ENCODE assay signal across 1 cellular context in genomic region chr15:100131321-100132224, GRCh38.
TF ChIP-seq lines count a peak whose summit lies in the region.

No MANE protein-coding gene starts in this region.

TF ChIP-seq in K562, 482 proteins besides CTCF, POLR2A, EP300 and RAD21 (continued from another document and continues in another):
- TF ChIP-seq NR4A1 (CRISPR knock-in tag; IDR thresholded peaks at IDR 0.05), result no peak
- no peak for TF ChIP-seq NR4A1 (tag; IDR thresholded peaks at IDR 0.05)
- no peak for TF ChIP-seq ZBTB5 (IDR thresholded peaks at IDR 0.05)
- no peak for TF ChIP-seq ZFPM2 (CRISPR knock-in tag; IDR thresholded peaks at IDR 0.05)
- TF ChIP-seq MAX (CRISPR knock-in tag; IDR thresholded peaks at IDR 0.05), result peak; percentile 92
- TF ChIP-seq RNF2 (IDR thresholded peaks at IDR 0.05), result peak; percentile 26; the same call in 1 of the 2 replicates
- peak; percentile 85 to 93 for TF ChIP-seq E2F6 (IDR thresholded peaks at IDR 0.05; ENCODE audit: borderline replicate concordance in 1 of 2, extremely low read depth in 1 of 2, insufficient read depth in 1 of 2, insufficient read length in 1 of 2, low read depth in 1 of 2, low read length in 1 of 2, poor library complexity in 1 of 2, severe bottlenecking in 1 of 2)
- TF ChIP-seq E2F8 (IDR thresholded peaks at IDR 0.05; ENCODE audit: low read depth, partially characterized antibody), result no peak
- TF ChIP-seq EP400 (IDR thresholded peaks at IDR 0.05), result peak; percentile 68; the same call in 1 of the 2 replicates
- peak; percentile 47; the same call in 1 of the 2 replicates for TF ChIP-seq SMC3 (conservative IDR thresholded peaks at IDR 0.05; ENCODE audit: insufficient read depth, low read depth, low read length)
- peak in 1 of 2 experiments; percentile 21; a peak in 1 of 4 replicates for TF ChIP-seq FOXA3 (CRISPR knock-in tag; conservative IDR thresholded peaks at IDR 0.05 in 1 of 2, IDR thresholded peaks at IDR 0.05 in 1 of 2)
- no peak for TF ChIP-seq U2AF1 (optimal IDR thresholded peaks at IDR 0.05; ENCODE audit: low read depth, low read length)
- TF ChIP-seq FOXP1 (CRISPR knock-in tag; IDR thresholded peaks at IDR 0.05), result peak; percentile 83; the same call in 1 of the 2 replicates
- peak; percentile 33; the same call in 1 of the 2 replicates for TF ChIP-seq TFAP4 (CRISPR knock-in tag; IDR thresholded peaks at IDR 0.05; ENCODE audit: borderline replicate concordance)
- TF ChIP-seq SAFB2 (IDR thresholded peaks at IDR 0.05; ENCODE audit: borderline replicate concordance, low read depth, low read length, severe bottlenecking), result no peak
- no peak for TF ChIP-seq RHOXF2B (CRISPR knock-in tag; conservative IDR thresholded peaks at IDR 0.05)
- peak; percentile 79 for TF ChIP-seq ZNF431 (CRISPR knock-in tag; IDR thresholded peaks at IDR 0.05)
- peak; percentile 29; the same call in 1 of the 2 replicates for TF ChIP-seq CXXC5 (CRISPR knock-in tag; IDR thresholded peaks at IDR 0.05)
- peak; percentile 90 for TF ChIP-seq MYC (IDR thresholded peaks at IDR 0.05; ENCODE audit: low read depth, low read length)
- TF ChIP-seq MYC (CRISPR knock-in tag; IDR thresholded peaks at IDR 0.05; ENCODE audit: borderline replicate concordance, low read depth), result no peak
- peak; percentile 75; the same call in 1 of the 2 replicates for TF ChIP-seq NR3C1 (CRISPR knock-in tag; IDR thresholded peaks at IDR 0.05)
- TF ChIP-seq VEZF1 (CRISPR knock-in tag; IDR thresholded peaks at IDR 0.05), result peak; percentile 21; the same call in 1 of the 2 replicates
- TF ChIP-seq POLR2AphosphoS2 (IDR thresholded peaks at IDR 0.05; ENCODE audit: low read length), result no peak
- peak; percentile 95 for TF ChIP-seq ZNF511 (CRISPR knock-in tag; IDR thresholded peaks at IDR 0.05)
- no peak for TF ChIP-seq ZBTB12 (CRISPR knock-in tag; IDR thresholded peaks at IDR 0.05)
- peak; percentile 56 to 73; a peak in 3 of 4 replicates for TF ChIP-seq MNT (conservative IDR thresholded peaks at IDR 0.05)
- TF ChIP-seq PML (IDR thresholded peaks at IDR 0.05; ENCODE audit: low read length), result no peak
- TF ChIP-seq EGR1 (conservative IDR thresholded peaks at IDR 0.05), result 0 out of 2 replicates have a peak, but pooled peaks have one; percentile 6
- TF ChIP-seq ZBTB33 (CRISPR knock-in tag; IDR thresholded peaks at IDR 0.05), result 0 out of 2 replicates have a peak, but pooled peaks have one; percentile 37
- TF ChIP-seq CHAMP1 (IDR thresholded peaks at IDR 0.05), result no peak
- no peak for TF ChIP-seq ZNF668 (CRISPR knock-in tag; IDR thresholded peaks at IDR 0.05)
- no peak for TF ChIP-seq RFX7 (CRISPR knock-in tag; IDR thresholded peaks at IDR 0.05)
- no peak for TF ChIP-seq C11orf30 (IDR thresholded peaks at IDR 0.05; ENCODE audit: low read depth)
- TF ChIP-seq L3MBTL2 (IDR thresholded peaks at IDR 0.05), result peak; percentile 94
- no peak for TF ChIP-seq PCBP1 (IDR thresholded peaks at IDR 0.05; ENCODE audit: low read depth, low read length, poor library complexity, severe bottlenecking)
- TF ChIP-seq CTBP1 (IDR thresholded peaks at IDR 0.05; ENCODE audit: borderline replicate concordance), result no peak
- TF ChIP-seq SREBF2 (CRISPR knock-in tag; IDR thresholded peaks at IDR 0.05), result no peak
- TF ChIP-seq BHLHE40 (IDR thresholded peaks at IDR 0.05; ENCODE audit: low read length), result 0 out of 2 replicates have a peak, but pooled peaks have one; percentile 24
- peak; percentile 76 to 80 for TF ChIP-seq NRF1 (conservative IDR thresholded peaks at IDR 0.05 in 1 of 2, IDR thresholded peaks at IDR 0.05 in 1 of 2)
- peak; percentile 87 for TF ChIP-seq ZNF232 (CRISPR knock-in tag; IDR thresholded peaks at IDR 0.05)
- TF ChIP-seq CBX1 (IDR thresholded peaks at IDR 0.05; ENCODE audit: low read depth), result no peak
- 0 out of 2 replicates have a peak, but pooled peaks have one; percentile 23 for TF ChIP-seq FOSL1 (tag; conservative IDR thresholded peaks at IDR 0.05)
- TF ChIP-seq TAF15 (IDR thresholded peaks at IDR 0.05; ENCODE audit: low read depth, low read length), result no peak
- no peak for TF ChIP-seq PTBP1 (IDR thresholded peaks at IDR 0.05; ENCODE audit: low read depth, low read length)
- peak; percentile 18; the same call in 1 of the 2 replicates for TF ChIP-seq JUN (IDR thresholded peaks at IDR 0.05; ENCODE audit: borderline replicate concordance, low read depth, low read length)
- TF ChIP-seq JUN (CRISPR knock-in tag; IDR thresholded peaks at IDR 0.05; ENCODE audit: borderline replicate concordance), result no peak
- TF ChIP-seq CBX3 (IDR thresholded peaks at IDR 0.05; ENCODE audit: borderline replicate concordance in 1 of 2, low read length in 2 of 2), result peak in 1 of 2 experiments; percentile 48; a peak in 1 of 3 replicates
- TF ChIP-seq ELF2 (CRISPR knock-in tag; IDR thresholded peaks at IDR 0.05), result no peak
- 0 out of 2 replicates have a peak, but pooled peaks have one; percentile 17 for TF ChIP-seq CREM (IDR thresholded peaks at IDR 0.05; ENCODE audit: low read depth)
- TF ChIP-seq CBFB (CRISPR knock-in tag; IDR thresholded peaks at IDR 0.05), result 0 out of 2 replicates have a peak, but pooled peaks have one; percentile 23
- no peak for TF ChIP-seq TEAD4 (IDR thresholded peaks at IDR 0.05; ENCODE audit: low read length)
- TF ChIP-seq TEAD4 (CRISPR knock-in tag; IDR thresholded peaks at IDR 0.05; ENCODE audit: borderline replicate concordance), result peak; percentile 45; the same call in 1 of the 2 replicates
- TF ChIP-seq ZNF175 (CRISPR knock-in tag; IDR thresholded peaks at IDR 0.05; ENCODE audit: low read depth), result no peak
